In genomic region chr3:158205994-158206393, GRCh38 we compare ENCODE assay signal across 21 cellular contexts.
DNase-seq lines count a peak whose midpoint lies in the region; ATAC-seq and TF ChIP-seq lines count a peak whose summit lies in the region.
"Had no signal": no experiment of that assay in that cellular context is flagged by ENCODE, and none has a peak within 500 bp of the region (broad histone marks: within the 10 kb centered on the region; RNA-seq: fewer than 3 reads in every experiment).

No MANE protein-coding gene starts in this region.

- intact Hi-C loops in head of caudate nucleus (cut with DNase I) = no loop called here

- ATAC-seq in GM18909 (IDR thresholded peaks at IDR 0.05; ENCODE audit: poor library complexity, unreplicated experiment) (peak; percentile 55), GM21526 (IDR thresholded peaks at IDR 0.05; ENCODE audit: low FRiP score, unreplicated experiment) (peak; percentile 53), HG02938 (IDR thresholded peaks at IDR 0.05; ENCODE audit: unreplicated experiment) (peak; percentile 53)
- ATAC-seq: activated CD4-positive, alpha-beta T cell treated with anti-CD3 and anti-CD28 coated beads for 36 hours; heart right ventricle; stimulated activated effector memory CD8-positive, alpha-beta T cell treated with anti-CD3 and anti-CD28 coated beads, Interleukin-12 subunit alpha, Interleukin-12 subunit beta, amount 100 ng/mL, for 72 hours had no signal

- DNase-seq in fibroblast of pulmonary artery (ENCODE audit: low read depth) = peak; percentile 3
- no peak for DNase-seq in OCI-M2 (lab: John Stamatoyannopoulos, UW; ENCODE audit: unreplicated experiment)
- DNase-seq in head of caudate nucleus = no peak
- no peak for DNase-seq in hepatic stellate cell (ENCODE audit: low spot score)
- no peak for DNase-seq in NOMO-1 treated with DMSO at 0.1 percent for 48 hours (lab: John Stamatoyannopoulos, UW; ENCODE audit: unreplicated experiment)
- DNase-seq: activated CD4-positive, alpha-beta T cell treated with anti-CD3 and anti-CD28 coated beads for 36 hours; activated effector memory CD4-positive, alpha-beta T cell treated with anti-CD3 and anti-CD28 coated beads, Interleukin-2, amount 50 U/mL, for 16 hours; adrenal gland; Caco-2; caudate nucleus; effector memory CD4-positive, alpha-beta T cell; heart right ventricle; KBM-7; NCI-H2081; NCI-H510A; retina; Right ventricle myocardium superior had no signal

- TF ChIP-seq CTCF in fibroblast of pulmonary artery (IDR thresholded peaks at IDR 0.05; ENCODE audit: low read length, missing control alignments) = no peak

- no peak overlapping the region for H3K4me3 ChIP-seq in fibroblast of pulmonary artery (replicated peaks; ENCODE audit: low read depth, low read length)
- H3K4me3 ChIP-seq: adrenal gland, heart right ventricle had no signal
